ENCODE assay signal across 9 cellular contexts in the genomic region with DNA sequence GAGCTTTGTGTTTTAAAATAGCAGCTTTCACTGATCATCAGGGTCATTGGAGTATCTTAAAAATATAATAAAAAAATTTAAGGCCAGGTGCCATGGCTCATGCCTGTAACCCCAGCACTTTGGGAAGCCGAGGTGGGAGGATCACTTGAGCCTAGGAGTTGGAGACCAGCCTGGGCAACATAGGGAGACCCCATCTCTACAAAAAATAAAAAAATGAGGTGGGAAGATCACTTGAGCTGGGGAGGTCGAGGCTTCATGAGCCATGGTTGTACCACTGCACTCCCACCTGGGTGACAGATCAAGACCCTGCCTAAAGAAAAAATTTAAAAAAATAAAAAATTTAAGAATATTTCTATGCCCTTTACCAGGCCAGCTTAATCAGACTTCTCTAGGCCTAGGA. TPM values are rescaled to one million over a fixed set of nuclear protein-coding genes. Genes with fewer than 3 reads are reported as not detected.
A peak's percentile ranks its signal among the peaks of the same experiment; 100 is the strongest.
DNase-seq lines count a peak whose midpoint lies in the region; ATAC-seq and TF ChIP-seq lines count a peak whose summit lies in the region.
"Had no signal": no experiment of that assay in that cellular context is flagged by ENCODE, and none has a peak within 500 bp of the region (broad histone marks: within the 10 kb centered on the region; RNA-seq: fewer than 3 reads in every experiment).

No MANE protein-coding gene starts in this region.

- no peak overlapping the region for H3K27ac ChIP-seq in neural progenitor cell

- H4K20me1 ChIP-seq in neural progenitor cell (ENCODE audit: low read depth), result peaks cover 3% of the 10 kb centered on the region

- H3K79me2 ChIP-seq in neural progenitor cell (ENCODE audit: low read depth), result peaks cover 22% of the 10 kb centered on the region

- H3K27ac Mint-ChIP-seq in Caco-2 (ENCODE audit: unreplicated experiment) (peak overlapping the region; percentile 98), endothelial cell (ENCODE audit: unreplicated experiment) (no peak overlapping the region), neural progenitor cell (no peak overlapping the region)

- DNase-seq in Caco-2 (no peak), NT2/D1 (ENCODE audit: low read depth, low spot score) (no peak), endothelial cell (ENCODE audit: low spot score) (no peak), neural progenitor cell (ENCODE audit: low spot score) (no peak), NCI-H69 (lab: John Stamatoyannopoulos, UW) (no peak), DMS53 (lab: John Stamatoyannopoulos, UW) (no peak), retina (no peak)
- DNase-seq: aorta had no signal

- CTCF ChIA-PET in Caco-2 (lab: Charles Lee), result no interaction called here

- H3K9me3 ChIP-seq in Caco-2, result no peaks in the 10 kb centered on the region
- H3K9me3 ChIP-seq in NT2/D1 (ENCODE audit: insufficient read depth, low read length), result no peaks in the 10 kb centered on the region
- no peaks in the 10 kb centered on the region for H3K9me3 ChIP-seq in neural progenitor cell (ENCODE audit: low read depth)

- TF ChIP-seq CTCF in Caco-2 (IDR thresholded peaks at IDR 0.05; ENCODE audit: insufficient read depth in 1 of 2, low read depth in 1 of 2, low read length in 1 of 2, severe bottlenecking in 1 of 2, unreplicated experiment in 1 of 2) (no peak), endothelial cell (IDR thresholded peaks at IDR 0.05; ENCODE audit: unreplicated experiment) (no peak), neural progenitor cell (IDR thresholded peaks at IDR 0.05) (no peak)

- H3K27me3 Mint-ChIP-seq in Caco-2 (ENCODE audit: insufficient read depth, unreplicated experiment) (no peaks in the 10 kb centered on the region), endothelial cell (ENCODE audit: unreplicated experiment) (peaks cover 6% of the 10 kb centered on the region), neural progenitor cell (ENCODE audit: insufficient read depth, low read depth) (peaks cover 5% of the 10 kb centered on the region)

- H3K9ac ChIP-seq in NT2/D1 (ENCODE audit: insufficient read length, low read depth) (peak overlapping the region; percentile 92), neural progenitor cell (no peak overlapping the region)

- intact Hi-C loops in Caco-2 (cut with micrococcal nuclease; ENCODE audit: unreplicated experiment), result no loop called here

- H3F3A ChIP-seq in neural progenitor cell (ENCODE audit: low read depth), result peaks cover 26% of the 10 kb centered on the region

- peak overlapping the region; percentile 98 for H3K4me3 Mint-ChIP-seq in Caco-2 (ENCODE audit: unreplicated experiment)
- H3K4me3 Mint-ChIP-seq in endothelial cell (ENCODE audit: unreplicated experiment), result peak overlapping the region; percentile 98
- H3K4me3 Mint-ChIP-seq in neural progenitor cell, result peak overlapping the region; percentile 98

- H3K4me1 ChIP-seq in Caco-2 (peaks cover 7% of the 10 kb centered on the region), NT2/D1 (ENCODE audit: insufficient read depth, insufficient read length) (peaks cover 4% of the 10 kb centered on the region), neural progenitor cell (peaks cover 7% of the 10 kb centered on the region)

- POLR2A ChIA-PET in Caco-2 (lab: Charles Lee), result interaction anchor here (0.9 to 2.5 kb wide), 2 partner anchors 28 to 36 kb away, joined by 3 to 17 read pairs; a partner anchor contains a TSS

- H3K27me3 ChIP-seq in Caco-2 (replicated peaks; ENCODE audit: control insufficient read depth, insufficient read depth, low read length) (no peaks in the 10 kb centered on the region), NT2/D1 (ENCODE audit: insufficient read depth, insufficient read length) (no peaks in the 10 kb centered on the region), neural progenitor cell (no peaks in the 10 kb centered on the region)

- H2AFZ ChIP-seq in neural progenitor cell (replicated peaks), result no peak overlapping the region

- ATAC-seq in GM18519 (IDR thresholded peaks at IDR 0.05; ENCODE audit: low FRiP score, unreplicated experiment), result no peak

- H3K36me3 ChIP-seq in Caco-2 (ENCODE audit: control insufficient read depth, insufficient read depth, low read length) (peaks cover 3% of the 10 kb centered on the region), NT2/D1 (ENCODE audit: insufficient read depth, insufficient read length, low read length) (peaks cover 48% of the 10 kb centered on the region), neural progenitor cell (no peaks in the 10 kb centered on the region)

- H3K4me2 ChIP-seq in neural progenitor cell, result peak overlapping the region; percentile 75

- peaks cover 51% of the 10 kb centered on the region for H3K36me3 Mint-ChIP-seq in Caco-2 (ENCODE audit: insufficient read depth, unreplicated experiment)
- peaks cover 27% of the 10 kb centered on the region for H3K36me3 Mint-ChIP-seq in endothelial cell (ENCODE audit: low read depth, unreplicated experiment)
- peaks cover 11% of the 10 kb centered on the region for H3K36me3 Mint-ChIP-seq in neural progenitor cell

- no peaks in the 10 kb centered on the region for H3K9me3 Mint-ChIP-seq in Caco-2 (ENCODE audit: unreplicated experiment)
- H3K9me3 Mint-ChIP-seq in endothelial cell (ENCODE audit: unreplicated experiment), result no peaks in the 10 kb centered on the region
- no peaks in the 10 kb centered on the region for H3K9me3 Mint-ChIP-seq in neural progenitor cell

- BruUV-seq in Caco-2 (replicated peaks; lab: Mats Ljungman, UMichigan), result no TSS peak

- H3K4me3 ChIP-seq in Caco-2 (ENCODE audit: low read depth, low read length), result peak overlapping the region; percentile 81
- peak overlapping the region; percentile 82 for H3K4me3 ChIP-seq in NT2/D1 (ENCODE audit: insufficient read length, low read depth)
- H3K4me3 ChIP-seq in neural progenitor cell, result peak overlapping the region; percentile 77

- H3K4me1 Mint-ChIP-seq in Caco-2 (ENCODE audit: low read depth, unreplicated experiment) (peaks cover 15% of the 10 kb centered on the region), endothelial cell (ENCODE audit: unreplicated experiment) (peaks cover 16% of the 10 kb centered on the region), neural progenitor cell (peaks cover 23% of the 10 kb centered on the region)

RNA-seq across cellular contexts. Expression of gene HMCES, which starts 1.5 kb away (rescaled TPM):
- total RNA-seq in Caco-2 (2022), result 47.7 and 47.9 TPM in 2 replicates
- total RNA-seq in endothelial cell (ENCODE audit: unreplicated experiment), result 36.4 TPM
- 25.1 and 28.6 TPM in 2 replicates for total RNA-seq in neural progenitor cell (ENCODE audit: low replicate concordance)

RNA-seq across cellular contexts. Expression of gene COPG1, which starts 30.8 kb away (rescaled TPM):
- total RNA-seq in Caco-2 (2022), result 178 TPM in 2 replicates
- total RNA-seq in endothelial cell (ENCODE audit: unreplicated experiment), result 149 TPM
- total RNA-seq in neural progenitor cell (ENCODE audit: low replicate concordance), result 65.4 and 79.3 TPM in 2 replicates
